Comparison of ENCODE assay signal across 20 cellular contexts in the genomic region with DNA sequence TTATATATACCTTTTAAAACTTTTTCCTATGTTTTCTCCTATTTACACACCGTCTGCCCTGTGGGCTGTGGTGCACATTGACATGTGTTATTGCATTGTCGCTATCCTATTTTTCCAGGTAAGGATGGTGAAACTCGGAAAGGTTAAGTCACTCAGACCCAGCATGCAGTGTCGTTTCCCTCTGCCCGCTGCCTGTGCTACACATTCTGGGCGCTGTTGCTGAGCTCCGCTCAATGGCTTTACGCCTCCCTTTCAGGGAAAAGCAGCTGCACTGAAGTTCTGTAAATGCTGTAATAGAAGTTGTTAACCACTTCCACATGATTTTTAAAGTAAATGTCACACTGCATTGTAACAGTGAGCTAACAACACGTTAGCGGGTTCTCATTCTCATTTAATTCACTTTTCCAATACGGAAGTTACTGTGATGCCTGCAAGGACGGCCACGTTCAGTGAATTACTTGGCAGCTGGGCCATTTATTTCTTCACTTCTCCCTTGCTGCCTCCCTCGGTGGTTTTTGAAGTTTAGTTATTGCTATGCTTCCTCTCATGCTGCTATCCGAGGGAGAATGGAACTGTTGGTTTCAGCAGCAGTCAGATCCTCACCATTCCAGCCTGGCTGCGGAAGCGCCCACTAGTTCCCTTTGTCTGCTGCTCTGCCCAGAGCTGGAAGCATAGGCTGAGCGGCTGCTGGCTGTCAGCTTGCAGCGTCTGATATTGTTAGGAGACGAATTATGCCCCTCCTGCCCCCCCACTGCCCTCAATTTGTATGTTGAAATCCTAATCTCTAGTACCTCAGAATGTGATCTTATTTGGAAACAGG.
DNase-seq lines count a peak whose midpoint lies in the region; ATAC-seq and TF ChIP-seq lines count a peak whose summit lies in the region.
"Had no signal": no experiment of that assay in that cellular context is flagged by ENCODE, and none has a peak within 500 bp of the region (broad histone marks: within the 10 kb centered on the region; RNA-seq: fewer than 3 reads in every experiment).

No MANE protein-coding gene starts in this region.

- H3K79me2 ChIP-seq in fibroblast of lung (ENCODE audit: control insufficient read depth, insufficient read depth, low read length): no peaks in the 10 kb centered on the region
- no peaks in the 10 kb centered on the region for H3K79me2 ChIP-seq in MM.1S (ENCODE audit: low read length)

- TF ChIP-seq CTCF in fibroblast of lung (conservative IDR thresholded peaks at IDR 0.05 in 1 of 2, IDR thresholded peaks at IDR 0.05 in 1 of 2; ENCODE audit: low read depth in 1 of 2, low read length in 2 of 2): no peak
- TF ChIP-seq CTCF in uterus (IDR thresholded peaks at IDR 0.05): no peak
- no peak for TF ChIP-seq CTCF in MM.1S (IDR thresholded peaks at IDR 0.05; ENCODE audit: low read length)

- H3K9me2 ChIP-seq in MM.1S (replicated peaks; ENCODE audit: insufficient read depth, low read length): no peaks in the 10 kb centered on the region

- DNase-seq in Ammon's horn (ENCODE audit: low spot score): peak; percentile 37
- peak; percentile 34 for DNase-seq in NCI-H2227 (lab: John Stamatoyannopoulos, UW; ENCODE audit: unreplicated experiment)
- DNase-seq in fibroblast of lung (ENCODE audit: low read depth in 2 of 2): peak; percentile 6 to 45
- DNase-seq in sciatic nerve (ENCODE audit: low spot score): no peak
- DNase-seq in uterus: no peak
- DNase-seq in posterior vena cava (ENCODE audit: low spot score): no peak
- no peak for DNase-seq in MM.1S
- no peak for DNase-seq in NCI-H1694 treated with DMSO at 0.1 percent for 48 hours (lab: John Stamatoyannopoulos, UW)
- DNase-seq: activated CD8-positive, alpha-beta T cell treated with anti-CD3 and anti-CD28 coated beads, Interleukin-2, amount 10 ng/mL, durations not matched to agents 7 days and 5 days; activated naive CD8-positive, alpha-beta T cell treated with anti-CD3 and anti-CD28 coated beads, Interleukin-2, amount 10 ng/mL, durations not matched to agents 7 days and 5 days; activated T-cell treated with anti-CD3 and anti-CD28 coated beads, Interleukin-2, amount 50 U/mL, for 72 hours; erythroblast; naive B cell; NCI-H1048; psoas muscle; RPMI8226; stimulated activated naive CD8-positive, alpha-beta T cell treated with anti-CD3 and anti-CD28 coated beads, Interleukin-15, Interleukin-2, amounts not matched to agents 100 U/mL and 50 U/mL, for 24 hours; T-cell; WERI-Rb-1 had no signal

- H3K9ac ChIP-seq in fibroblast of lung (ENCODE audit: insufficient read depth, low read length) (no peak overlapping the region), MM.1S (ENCODE audit: low read length) (no peak overlapping the region)

- H3K27ac ChIP-seq in fibroblast of lung (ENCODE audit: insufficient read depth, low read length) (no peak overlapping the region), uterus (no peak overlapping the region), MM.1S (ENCODE audit: low read length) (no peak overlapping the region)
- H3K27ac ChIP-seq: cardiac muscle cell, psoas muscle, WERI-Rb-1 had no signal

- H3K4me1 ChIP-seq in fibroblast of lung (ENCODE audit: control insufficient read depth, extremely low read depth, insufficient read depth, low read length) (no peaks in the 10 kb centered on the region), uterus (no peaks in the 10 kb centered on the region), MM.1S (ENCODE audit: low read length) (no peaks in the 10 kb centered on the region)
- H3K4me1 ChIP-seq: psoas muscle had no signal

- peak; percentile 30 for ATAC-seq in sciatic nerve
- ATAC-seq: activated CD8-positive, alpha-beta T cell treated with anti-CD3 and anti-CD28 coated beads, Interleukin-2, amount 10 ng/mL, durations not matched to agents 7 days and 5 days; activated T-cell treated with anti-CD3 and anti-CD28 coated beads, Interleukin-2, amount 50 U/mL, for 72 hours; psoas muscle; stimulated activated naive CD8-positive, alpha-beta T cell treated with anti-CD3 and anti-CD28 coated beads, Interleukin-15, Interleukin-2, amounts not matched to agents 100 U/mL and 50 U/mL, for 24 hours; T-cell had no signal

- H3K36me3 ChIP-seq in fibroblast of lung (ENCODE audit: control insufficient read depth, insufficient read depth, low read length) (no peaks in the 10 kb centered on the region), uterus (no peaks in the 10 kb centered on the region), MM.1S (replicated peaks; ENCODE audit: insufficient read depth, low read length) (no peaks in the 10 kb centered on the region)
- H3K36me3 ChIP-seq: cardiac muscle cell, WERI-Rb-1 had no signal

- no peaks in the 10 kb centered on the region for H4K20me1 ChIP-seq in fibroblast of lung (ENCODE audit: control insufficient read depth, extremely low read depth, insufficient read depth, low read length)
- H4K20me1 ChIP-seq in MM.1S (ENCODE audit: insufficient read depth, low read length): no peaks in the 10 kb centered on the region

- H2AFZ ChIP-seq in fibroblast of lung (ENCODE audit: low read length): peak overlapping the region; percentile 26
- H2AFZ ChIP-seq in MM.1S (ENCODE audit: low read length): no peak overlapping the region

- TF ChIP-seq POLR2A in uterus (IDR thresholded peaks at IDR 0.05): no peak

- H3F3A ChIP-seq in MM.1S (ENCODE audit: insufficient read depth, low read length): no peaks in the 10 kb centered on the region

- H3K4me3 ChIP-seq in fibroblast of lung (replicated peaks in 1 of 4; ENCODE audit: control extremely low read depth in 1 of 4, insufficient read depth in 1 of 4, low read depth in 3 of 4, low read length in 4 of 4): peak overlapping the region in 2 of 4 experiments; percentile 20 to 57
- no peak overlapping the region for H3K4me3 ChIP-seq in uterus
- H3K4me3 ChIP-seq in MM.1S (ENCODE audit: low read length): no peak overlapping the region
- H3K4me3 ChIP-seq: cardiac muscle cell, psoas muscle had no signal

- no peaks in the 10 kb centered on the region for H3K9me3 ChIP-seq in fibroblast of lung (ENCODE audit: control insufficient read depth, insufficient read depth, low read depth, low read length)
- no peaks in the 10 kb centered on the region for H3K9me3 ChIP-seq in uterus
- H3K9me3 ChIP-seq in MM.1S (replicated peaks; ENCODE audit: insufficient read depth, low read length): no peaks in the 10 kb centered on the region
- H3K9me3 ChIP-seq: psoas muscle had no signal

- H3K27me3 ChIP-seq in fibroblast of lung (ENCODE audit: control insufficient read depth, insufficient read depth, low read length) (no peaks in the 10 kb centered on the region), uterus (no peaks in the 10 kb centered on the region), MM.1S (replicated peaks; ENCODE audit: insufficient read depth, low read length) (no peaks in the 10 kb centered on the region)

- intact Hi-C loops in sciatic nerve (cut with DNase I) (no loop called here), uterus (cut with DNase I; ENCODE audit: low total_unique reads) (no loop called here), posterior vena cava (cut with DNase I) (no loop called here)

- no peak overlapping the region for H3K4me2 ChIP-seq in fibroblast of lung (ENCODE audit: extremely low read depth, insufficient read depth, low read length)
- H3K4me2 ChIP-seq in MM.1S (ENCODE audit: low read depth, low read length): no peak overlapping the region

Comparison
In these comparisons a context has a peak if more than half of its experiments do, and no peak if none do; other contexts are left out.
1. DNase-seq: peak in Ammon's horn (single experiment), NCI-H2227 (single experiment) and fibroblast of lung (2 of 2); none in sciatic nerve (single experiment), uterus (0 of 2), posterior vena cava (single experiment), MM.1S (single experiment) and NCI-H1694 treated with DMSO at 0.1 percent for 48 hours (single experiment).